Comparison of ENCODE assay signal across 17 cellular contexts in genomic region chr1:235911300-235911662, GRCh38. TPM values are rescaled to one million over a fixed set of nuclear protein-coding genes. Genes with fewer than 3 reads are reported as not detected.
A peak's percentile ranks its signal among the peaks of the same experiment; 100 is the strongest.
DNase-seq lines count a peak whose midpoint lies in the region; ATAC-seq, FAIRE-seq and TF ChIP-seq lines count a peak whose summit lies in the region.
"Had no signal": no experiment of that assay in that cellular context is flagged by ENCODE, and none has a peak within 500 bp of the region (broad histone marks: within the 10 kb centered on the region; RNA-seq: fewer than 3 reads in every experiment).

No MANE protein-coding gene starts in this region.

- CTCF ChIA-PET in HEK293T (lab: Yijun Ruan, JAX) = interaction anchor here (0.9 kb wide), 1 partner anchor 40 kb away, joined by 3 read pairs; no protein-coding TSS in a partner anchor
- CTCF ChIA-PET in RWPE1 (lab: Yijun Ruan, JAX) = interaction anchor here (0.7 kb wide), 1 partner anchor 61 kb away, joined by 3 read pairs; no protein-coding TSS in a partner anchor

- FAIRE-seq in small intestine (lab: Jason Lieb, UNC) = no peak

- intact Hi-C loops in right cardiac atrium (cut with DNase I) = no loop called here

- no peaks in the 10 kb centered on the region for H3K9me3 ChIP-seq in SJCRH30 (replicated peaks)
- no peaks in the 10 kb centered on the region for H3K9me3 ChIP-seq in smooth muscle cell (replicated peaks; ENCODE audit: low read depth)
- H3K9me3 ChIP-seq in small intestine (ENCODE audit: control insufficient read depth, low read depth) = no peaks in the 10 kb centered on the region
- no peaks in the 10 kb centered on the region for H3K9me3 ChIP-seq in right cardiac atrium (ENCODE audit: control insufficient read depth, low read length)
- H3K9me3 ChIP-seq: Peyer's patch had no signal

- no peaks in the 10 kb centered on the region for H3K36me3 ChIP-seq in SJCRH30
- no peaks in the 10 kb centered on the region for H3K36me3 ChIP-seq in smooth muscle cell (ENCODE audit: low read depth)
- no peaks in the 10 kb centered on the region for H3K36me3 ChIP-seq in small intestine (ENCODE audit: control insufficient read depth in 2 of 2, insufficient read depth in 2 of 2, low read length in 2 of 2)
- H3K36me3 ChIP-seq: Peyer's patch had no signal

- H4K20me1 ChIP-seq in smooth muscle cell (ENCODE audit: low read depth) = no peaks in the 10 kb centered on the region

- no peak overlapping the region for H2AFZ ChIP-seq in smooth muscle cell (ENCODE audit: low read depth)

- H3K4me2 ChIP-seq in smooth muscle cell = peak overlapping the region; percentile 38

- peaks cover 25% of the 10 kb centered on the region for H3F3A ChIP-seq in smooth muscle cell (ENCODE audit: low read depth)

- no peak for TF ChIP-seq CTCF in foreskin keratinocyte (conservative IDR thresholded peaks at IDR 0.05)
- TF ChIP-seq CTCF in smooth muscle cell (IDR thresholded peaks at IDR 0.05; ENCODE audit: borderline replicate concordance, insufficient read depth, poor library complexity, severe bottlenecking) = no peak
- no peak for TF ChIP-seq CTCF in RWPE1 (conservative IDR thresholded peaks at IDR 0.05; ENCODE audit: low read depth)

- DNase-seq in HEK293T (ENCODE audit: extremely low spot score) (no peak), SJCRH30 (no peak), foreskin keratinocyte (no peak), smooth muscle cell (lab: John Stamatoyannopoulos, UW; ENCODE audit: unreplicated experiment) (no peak), small intestine (no peak), right cardiac atrium (no peak), HK-2 (ENCODE audit: unreplicated experiment) (no peak), RWPE1 (ENCODE audit: low spot score) (no peak)
- DNase-seq: DMS153, EL, H7, KG1, NCI-H1092 treated with DMSO at 0.1 percent for 48 hours, NCI-H1694 treated with DMSO at 0.1 percent for 48 hours, NCI-H345, Peyer's patch, SIG-M5 had no signal

- H3K4me1 ChIP-seq in SJCRH30 (peaks cover 27% of the 10 kb centered on the region), foreskin keratinocyte (peaks cover 43% of the 10 kb centered on the region), smooth muscle cell (ENCODE audit: low read depth) (peaks cover 15% of the 10 kb centered on the region), small intestine (ENCODE audit: control insufficient read depth in 2 of 2, insufficient read depth in 1 of 2, low read depth in 1 of 2, low read length in 1 of 2) (peaks cover 0 to 4% of the 10 kb centered on the region in 2 donors), right cardiac atrium (ENCODE audit: control insufficient read depth, insufficient read depth, low read length) (peaks cover 2% of the 10 kb centered on the region)

- WGBS in smooth muscle cell (ENCODE audit: low lambda C conversion rate) = 81% methylated on average over 5 of the region's 5 CpGs
- 60 to 79% (median 63%) methylated on average over 5 of the region's 5 CpGs for WGBS in small intestine, 3 donors
- 74% methylated on average over 5 of the region's 5 CpGs for WGBS in right cardiac atrium

- no peaks in the 10 kb centered on the region for H3K27me3 ChIP-seq in SJCRH30
- H3K27me3 ChIP-seq in foreskin keratinocyte = no peaks in the 10 kb centered on the region
- no peaks in the 10 kb centered on the region for H3K27me3 ChIP-seq in smooth muscle cell (ENCODE audit: low read depth)
- H3K27me3 ChIP-seq in small intestine (ENCODE audit: control insufficient read depth in 2 of 2, insufficient read depth in 2 of 2, low read length in 2 of 2) = no peaks in the 10 kb centered on the region
- no peaks in the 10 kb centered on the region for H3K27me3 ChIP-seq in right cardiac atrium (ENCODE audit: control insufficient read depth, insufficient read depth)
- H3K27me3 ChIP-seq: Peyer's patch had no signal

- H3K4me3 ChIP-seq in SJCRH30 = no peak overlapping the region
- H3K4me3 ChIP-seq in smooth muscle cell = no peak overlapping the region
- H3K4me3 ChIP-seq in small intestine (ENCODE audit: low read depth in 1 of 2, low read length in 2 of 2) = no peak overlapping the region
- H3K4me3 ChIP-seq in right cardiac atrium (ENCODE audit: low read length) = no peak overlapping the region
- H3K4me3 ChIP-seq: Peyer's patch had no signal

- peak overlapping the region; percentile 24 for H3K9ac ChIP-seq in smooth muscle cell (ENCODE audit: low read depth)

- ATAC-seq in foreskin keratinocyte = no peak
- no peak for ATAC-seq in right cardiac atrium

- H3K27ac ChIP-seq in SJCRH30 = peak overlapping the region; percentile 78
- peak overlapping the region; percentile 99 for H3K27ac ChIP-seq in foreskin keratinocyte
- peak overlapping the region; percentile 93 for H3K27ac ChIP-seq in smooth muscle cell (ENCODE audit: low read depth)
- H3K27ac ChIP-seq in small intestine (ENCODE audit: low read depth in 1 of 2, low read length in 1 of 2) = no peak overlapping the region
- no peak overlapping the region for H3K27ac ChIP-seq in right cardiac atrium (ENCODE audit: low read length)
- no peak overlapping the region for H3K27ac ChIP-seq in RWPE1

- H3K79me2 ChIP-seq in smooth muscle cell (ENCODE audit: low read depth) = no peaks in the 10 kb centered on the region

- POLR2A ChIA-PET in HEK293T (lab: Yijun Ruan, JAX) = interaction anchor here (1.0 to 1.2 kb wide), 2 partner anchors 9 to 61 kb away, joined by 3 read pairs; no protein-coding TSS in a partner anchor
- POLR2A ChIA-PET in RWPE1 (lab: Yijun Ruan, JAX; ENCODE audit: low non-redundant PET) = no interaction called here

TF ChIP-seq in HEK293T, 16 proteins besides CTCF, POLR2A, EP300 and RAD21:
- TF ChIP-seq, protein P1, sequence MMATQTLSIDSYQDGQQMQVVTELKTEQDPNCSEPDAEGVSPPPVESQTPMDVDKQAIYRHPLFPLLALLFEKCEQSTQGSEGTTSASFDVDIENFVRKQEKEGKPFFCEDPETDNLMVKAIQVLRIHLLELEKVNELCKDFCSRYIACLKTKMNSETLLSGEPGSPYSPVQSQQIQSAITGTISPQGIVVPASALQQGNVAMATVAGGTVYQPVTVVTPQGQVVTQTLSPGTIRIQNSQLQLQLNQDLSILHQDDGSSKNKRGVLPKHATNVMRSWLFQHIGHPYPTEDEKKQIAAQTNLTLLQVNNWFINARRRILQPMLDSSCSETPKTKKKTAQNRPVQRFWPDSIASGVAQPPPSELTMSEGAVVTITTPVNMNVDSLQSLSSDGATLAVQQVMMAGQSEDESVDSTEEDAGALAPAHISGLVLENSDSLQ (IDR thresholded peaks at IDR 0.05) = peak; percentile 46
- no peak for TF ChIP-seq HDGF (IDR thresholded peaks at IDR 0.05; ENCODE audit: borderline replicate concordance)

RNA-seq across cellular contexts. Expression of gene LYST, which starts 44.6 kb away (rescaled TPM):
- 2.3 and 2.9 TPM in 2 replicates for total RNA-seq in SJCRH30 (2014; rRNA removed; shearing (Covaris generic))
- total RNA-seq in foreskin keratinocyte = 13.0 and 18.8 TPM in 2 replicates
- polyA plus RNA-seq in foreskin keratinocyte = 4.1 and 5.3 TPM in 2 replicates
- total RNA-seq in smooth muscle cell = 13.5 and 18.8 TPM in 2 replicates
- polyA plus RNA-seq in smooth muscle cell = 2.2 and 4.5 TPM in 2 replicates
- 1 to 10 TPM; 2.9 to 5.7 (median 4.3) TPM for polyA plus RNA-seq in small intestine
- total RNA-seq in right cardiac atrium = 10 to 100 TPM; 10.0 to 15.3 (median 12.0) TPM
- polyA plus RNA-seq in right cardiac atrium = 3.8 TPM

Comparison
In these comparisons a context has a peak if more than half of its experiments do, and no peak if none do; other contexts are left out.
1. H3K27ac ChIP-seq: peak in SJCRH30 (single experiment), foreskin keratinocyte (single experiment) and smooth muscle cell (single experiment); none in small intestine (0 of 2), right cardiac atrium (single experiment) and RWPE1 (single experiment).